8 cellular contexts compared by ENCODE assay signal in the genomic region with DNA sequence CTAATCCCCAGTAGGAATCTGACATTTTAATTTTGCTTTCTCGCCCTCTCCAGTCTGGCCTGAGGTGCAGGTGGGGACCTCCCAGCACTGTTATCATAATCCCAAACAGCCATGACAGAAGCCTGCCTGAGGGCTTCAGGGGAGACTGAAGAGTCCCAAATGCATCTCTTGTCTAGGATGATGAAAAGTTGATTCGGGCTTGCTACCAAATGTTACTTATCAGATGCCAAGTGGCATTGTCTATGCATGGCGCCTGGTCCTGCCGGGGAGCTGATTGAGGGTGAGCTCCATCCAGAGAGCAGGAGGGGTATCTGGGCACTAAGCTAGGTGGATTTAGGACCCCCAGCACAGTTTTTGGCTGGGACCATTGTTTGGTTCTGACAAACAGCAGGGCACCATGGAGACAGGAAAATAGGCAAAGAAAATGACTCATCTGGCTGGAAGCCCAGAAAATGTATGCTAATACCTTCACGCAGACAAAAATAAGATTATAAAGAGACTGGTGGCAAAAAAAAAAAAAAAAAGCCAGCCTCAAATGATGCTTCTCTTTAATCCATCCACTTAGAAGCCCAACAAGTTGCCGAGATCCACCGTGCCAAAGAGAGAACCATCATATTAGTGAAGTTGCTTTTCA.
A peak's percentile ranks its signal among the peaks of the same experiment; 100 is the strongest.
DNase-seq lines count a peak whose midpoint lies in the region; FAIRE-seq and TF ChIP-seq lines count a peak whose summit lies in the region.

No MANE protein-coding gene starts in this region.

- FAIRE-seq in islet of Langerhans (lab: Jason Lieb, UNC) = peak; percentile 60

- H3K27ac ChIP-seq in testis = no peak overlapping the region

- TF ChIP-seq POLR2A in erythroblast (IDR thresholded peaks at IDR 0.05; ENCODE audit: low read length) (no peak), testis (IDR thresholded peaks at IDR 0.05) (no peak)

- no peaks in the 10 kb centered on the region for H3K27me3 ChIP-seq in testis

- peaks cover 15% of the 10 kb centered on the region for H3K4me1 ChIP-seq in testis

- intact Hi-C loops in testis (cut with DNase I; ENCODE audit: low total_unique reads) = no loop called here

- no peak for TF ChIP-seq CTCF in testis (IDR thresholded peaks at IDR 0.05)

- 86 to 89% methylated on average over 7 of the region's 7 CpGs for WGBS in testis, 2 donors

- DNase-seq in AG08396 (ENCODE audit: low spot score) (peak; percentile 47), MV-4-11 (lab: John Stamatoyannopoulos, UW) (peak; percentile 10), T1000 (lab: John Stamatoyannopoulos, UW) (peak; percentile 89), erythroblast (lab: John Stamatoyannopoulos, UW) (no peak), SHP77 (lab: John Stamatoyannopoulos, UW) (no peak), testis (no peak)
- DNase-seq in effector CD8-positive, alpha-beta T cell (lab: John Stamatoyannopoulos, UW) = no peak

- no peaks in the 10 kb centered on the region for H3K9me3 ChIP-seq in testis

- H3K36me3 ChIP-seq in testis (ENCODE audit: low read depth, missing control alignments) = no peaks in the 10 kb centered on the region

- no peak overlapping the region for H3K4me3 ChIP-seq in testis

Comparison
In these comparisons a context has a peak if more than half of its experiments do, and no peak if none do; other contexts are left out.
1. DNase-seq: peak in AG08396 (single experiment), MV-4-11 (single experiment) and T1000 (single experiment); none in erythroblast (0 of 2), SHP77 (0 of 2), effector CD8-positive, alpha-beta T cell (single experiment) and testis (single experiment).